In genomic region chr2:12965540-12966269, GRCh38 we compare ENCODE assay signal across 8 cellular contexts.
A peak's percentile ranks its signal among the peaks of the same experiment; 100 is the strongest.
DNase-seq lines count a peak whose midpoint lies in the region; ATAC-seq, FAIRE-seq and TF ChIP-seq lines count a peak whose summit lies in the region.

No MANE protein-coding gene starts in this region.

- no peaks in the 10 kb centered on the region for H3K36me3 ChIP-seq in WERI-Rb-1
- H3K36me3 ChIP-seq in endodermal cell (ENCODE audit: control insufficient read depth, insufficient read depth, low read length) = no peaks in the 10 kb centered on the region

- CTCF ChIA-PET in activated CD8-positive, alpha-beta T cell treated with anti-CD3 and anti-CD28 coated beads for 36 hours (lab: Charles Lee) = interaction anchor here (1.1 to 1.7 kb wide), 3 partner anchors 9 to 249 kb away, joined by 3 to 7 read pairs (median 4); partner anchors contain the start of gene TRIB2

- intact Hi-C loops in activated CD8-positive, alpha-beta T cell treated with anti-CD3 and anti-CD28 coated beads for 36 hours (cut with micrococcal nuclease) = no loop called here

- DNase-seq in Ammon's horn (ENCODE audit: low spot score) = peak; percentile 17
- DNase-seq in HFFc6 = peak; percentile 53
- no peak for DNase-seq in activated CD8-positive, alpha-beta T cell treated with anti-CD3 and anti-CD28 coated beads for 36 hours
- DNase-seq in WERI-Rb-1 = no peak
- DNase-seq in endodermal cell = no peak
- DNase-seq in stimulated activated CD4-positive, alpha-beta T cell treated with anti-CD3 and anti-CD28 coated beads, Interleukin-4, amount 100 ng/mL, for 24 hours = no peak

- H3K4me1 ChIP-seq in endodermal cell (ENCODE audit: control insufficient read depth, insufficient read depth, low read length) = peaks cover 13% of the 10 kb centered on the region

- H3K9me3 ChIP-seq in WERI-Rb-1 (ENCODE audit: severe bottlenecking) = no peaks in the 10 kb centered on the region
- no peaks in the 10 kb centered on the region for H3K9me3 ChIP-seq in endodermal cell (ENCODE audit: control insufficient read depth, low read length)

- TF ChIP-seq CTCF in HFFc6 (IDR thresholded peaks at IDR 0.05) (no peak), WERI-Rb-1 (IDR thresholded peaks at IDR 0.05; ENCODE audit: low read depth, low read length) (no peak), endodermal cell (conservative IDR thresholded peaks at IDR 0.05) (no peak)
- no peak for TF ChIP-seq CTCF in activated CD8-positive, alpha-beta T cell treated with anti-CD3 and anti-CD28 coated beads for 36 hours (IDR thresholded peaks at IDR 0.05)

- FAIRE-seq in islet of Langerhans (lab: Jason Lieb, UNC) = peak; percentile 96

- H3K4me3 ChIP-seq in WERI-Rb-1 (ENCODE audit: low read depth, low read length) (no peak overlapping the region), endodermal cell (ENCODE audit: low read length) (no peak overlapping the region)

- H3K27ac ChIP-seq in WERI-Rb-1 (no peak overlapping the region), endodermal cell (ENCODE audit: low read depth, low read length) (no peak overlapping the region)

- H3K27me3 ChIP-seq in WERI-Rb-1 (ENCODE audit: insufficient read depth, low read depth, severe bottlenecking) (no peaks in the 10 kb centered on the region), endodermal cell (ENCODE audit: control insufficient read depth, insufficient read depth, low read length, poor library complexity, severe bottlenecking) (peaks cover 23% of the 10 kb centered on the region)

- H3K4me3 Mint-ChIP-seq in HFFc6 (no peak overlapping the region), endodermal cell (no peak overlapping the region)
- peak overlapping the region; percentile 29 for H3K4me3 Mint-ChIP-seq in activated CD8-positive, alpha-beta T cell treated with anti-CD3 and anti-CD28 coated beads for 36 hours

- H3K36me3 Mint-ChIP-seq in HFFc6 (ENCODE audit: low read depth) = no peaks in the 10 kb centered on the region
- H3K36me3 Mint-ChIP-seq in activated CD8-positive, alpha-beta T cell treated with anti-CD3 and anti-CD28 coated beads for 36 hours (ENCODE audit: low read depth) = no peaks in the 10 kb centered on the region
- no peaks in the 10 kb centered on the region for H3K36me3 Mint-ChIP-seq in endodermal cell (ENCODE audit: low read depth)

- H3K4me1 Mint-ChIP-seq in HFFc6 (ENCODE audit: low read depth) (peaks cover 26% of the 10 kb centered on the region), endodermal cell (peaks cover 13% of the 10 kb centered on the region)
- H3K4me1 Mint-ChIP-seq in activated CD8-positive, alpha-beta T cell treated with anti-CD3 and anti-CD28 coated beads for 36 hours (ENCODE audit: low read depth) = peaks cover 26% of the 10 kb centered on the region

- H3K27me3 Mint-ChIP-seq in HFFc6 (ENCODE audit: insufficient read depth) = no peaks in the 10 kb centered on the region
- peaks cover 32% of the 10 kb centered on the region for H3K27me3 Mint-ChIP-seq in activated CD8-positive, alpha-beta T cell treated with anti-CD3 and anti-CD28 coated beads for 36 hours
- H3K27me3 Mint-ChIP-seq in endodermal cell (ENCODE audit: insufficient read depth) = peaks cover 36% of the 10 kb centered on the region

- H3K27ac Mint-ChIP-seq in HFFc6 (no peak overlapping the region), endodermal cell (no peak overlapping the region)
- H3K27ac Mint-ChIP-seq in activated CD8-positive, alpha-beta T cell treated with anti-CD3 and anti-CD28 coated beads for 36 hours = no peak overlapping the region

- POLR2A ChIA-PET in activated CD8-positive, alpha-beta T cell treated with anti-CD3 and anti-CD28 coated beads for 36 hours (lab: Charles Lee) = no interaction called here

- peak; percentile 94 for ATAC-seq in activated CD8-positive, alpha-beta T cell treated with anti-CD3 and anti-CD28 coated beads for 36 hours
- no peak for ATAC-seq in HG03280 (IDR thresholded peaks at IDR 0.05; ENCODE audit: unreplicated experiment)

- H3K9me3 Mint-ChIP-seq in HFFc6 = no peaks in the 10 kb centered on the region
- H3K9me3 Mint-ChIP-seq in activated CD8-positive, alpha-beta T cell treated with anti-CD3 and anti-CD28 coated beads for 36 hours = no peaks in the 10 kb centered on the region
- no peaks in the 10 kb centered on the region for H3K9me3 Mint-ChIP-seq in endodermal cell

- no peak overlapping the region for H3K9ac ChIP-seq in endodermal cell (ENCODE audit: extremely low read depth, low read length, poor library complexity, severe bottlenecking)

Comparison
In these comparisons a context has a peak if more than half of its experiments do, and no peak if none do; other contexts are left out.
1. DNase-seq: peak in Ammon's horn (single experiment) and HFFc6 (single experiment); none in activated CD8-positive, alpha-beta T cell treated with anti-CD3 and anti-CD28 coated beads for 36 hours (single experiment), WERI-Rb-1 (single experiment), endodermal cell (single experiment) and stimulated activated CD4-positive, alpha-beta T cell treated with anti-CD3 and anti-CD28 coated beads, Interleukin-4, amount 100 ng/mL, for 24 hours (single experiment).